In the genomic region with DNA sequence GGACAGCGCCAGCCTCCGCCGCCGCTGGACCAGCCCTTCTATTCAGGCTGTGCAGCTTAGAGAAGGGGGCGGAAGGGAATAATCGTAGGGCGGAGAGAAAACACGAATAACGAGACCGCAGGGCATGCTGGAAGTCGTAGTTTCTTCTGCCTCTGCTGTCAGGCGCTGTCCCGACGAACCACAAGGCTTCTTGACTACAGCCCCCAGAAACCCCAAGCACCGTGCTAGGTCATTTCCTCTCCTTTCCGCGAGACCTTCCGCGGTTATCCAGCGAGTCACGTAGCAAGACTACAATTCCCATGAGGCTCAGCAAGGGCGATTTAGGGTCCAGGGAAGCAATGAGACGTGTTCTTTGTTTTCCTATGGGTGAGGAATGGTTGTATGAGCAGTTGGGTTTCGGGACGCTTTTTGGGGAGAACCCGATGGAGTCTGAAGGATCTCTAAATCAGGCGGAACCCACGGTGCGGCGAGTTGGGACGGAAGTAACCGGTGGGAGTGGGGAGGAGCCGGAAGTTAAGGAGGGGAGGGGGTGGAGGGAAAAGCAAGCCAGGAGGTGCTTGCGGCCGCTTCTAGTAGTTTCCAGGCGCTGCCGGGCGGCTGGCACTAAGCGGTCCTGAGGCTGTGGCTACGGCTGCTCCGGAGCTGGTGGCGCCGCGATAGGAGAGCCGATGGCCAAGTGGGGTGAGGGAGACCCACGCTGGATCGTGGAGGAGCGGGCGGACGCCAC, we compare ENCODE assay signal across 1 cellular context.
TF ChIP-seq lines count a peak whose summit lies in the region.

TSS of gene AHSA1 (plus strand) at position 572 of the 727 bp plus-strand sequence. CDS start at position 669, 97 bp downstream.
TSS of gene VIPAS39 (minus strand) at position 80 of the 727 bp plus-strand sequence. CDS start 3,499 bp downstream, outside the sequence.

TF ChIP-seq in GM12878, 131 proteins besides CTCF, POLR2A, EP300 and RAD21 (continued from another document and continues in another):
- TF ChIP-seq MYB (IDR thresholded peaks at IDR 0.05; ENCODE audit: borderline replicate concordance, low read depth, low read length): no peak
- TF ChIP-seq SP1 (IDR thresholded peaks at IDR 0.05; ENCODE audit: low read depth, low read length): no peak
- TF ChIP-seq, protein P1, sequence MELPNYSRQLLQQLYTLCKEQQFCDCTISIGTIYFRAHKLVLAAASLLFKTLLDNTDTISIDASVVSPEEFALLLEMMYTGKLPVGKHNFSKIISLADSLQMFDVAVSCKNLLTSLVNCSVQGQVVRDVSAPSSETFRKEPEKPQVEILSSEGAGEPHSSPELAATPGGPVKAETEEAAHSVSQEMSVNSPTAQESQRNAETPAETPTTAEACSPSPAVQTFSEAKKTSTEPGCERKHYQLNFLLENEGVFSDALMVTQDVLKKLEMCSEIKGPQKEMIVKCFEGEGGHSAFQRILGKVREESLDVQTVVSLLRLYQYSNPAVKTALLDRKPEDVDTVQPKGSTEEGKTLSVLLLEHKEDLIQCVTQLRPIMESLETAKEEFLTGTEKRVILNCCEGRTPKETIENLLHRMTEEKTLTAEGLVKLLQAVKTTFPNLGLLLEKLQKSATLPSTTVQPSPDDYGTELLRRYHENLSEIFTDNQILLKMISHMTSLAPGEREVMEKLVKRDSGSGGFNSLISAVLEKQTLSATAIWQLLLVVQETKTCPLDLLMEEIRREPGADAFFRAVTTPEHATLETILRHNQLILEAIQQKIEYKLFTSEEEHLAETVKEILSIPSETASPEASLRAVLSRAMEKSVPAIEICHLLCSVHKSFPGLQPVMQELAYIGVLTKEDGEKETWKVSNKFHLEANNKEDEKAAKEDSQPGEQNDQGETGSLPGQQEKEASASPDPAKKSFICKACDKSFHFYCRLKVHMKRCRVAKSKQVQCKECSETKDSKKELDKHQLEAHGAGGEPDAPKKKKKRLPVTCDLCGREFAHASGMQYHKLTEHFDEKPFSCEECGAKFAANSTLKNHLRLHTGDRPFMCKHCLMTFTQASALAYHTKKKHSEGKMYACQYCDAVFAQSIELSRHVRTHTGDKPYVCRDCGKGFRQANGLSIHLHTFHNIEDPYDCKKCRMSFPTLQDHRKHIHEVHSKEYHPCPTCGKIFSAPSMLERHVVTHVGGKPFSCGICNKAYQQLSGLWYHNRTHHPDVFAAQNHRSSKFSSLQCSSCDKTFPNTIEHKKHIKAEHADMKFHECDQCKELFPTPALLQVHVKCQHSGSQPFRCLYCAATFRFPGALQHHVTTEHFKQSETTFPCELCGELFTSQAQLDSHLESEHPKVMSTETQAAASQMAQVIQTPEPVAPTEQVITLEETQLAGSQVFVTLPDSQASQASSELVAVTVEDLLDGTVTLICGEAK (IDR thresholded peaks at IDR 0.05; ENCODE audit: borderline replicate concordance): peak; percentile 99
- peak; percentile 64 for TF ChIP-seq PKNOX1 (IDR thresholded peaks at IDR 0.05)
- TF ChIP-seq RUNX3 (IDR thresholded peaks at IDR 0.05; ENCODE audit: low read length): peak; percentile 95
- no peak for TF ChIP-seq SUPT20H (IDR thresholded peaks at IDR 0.05; ENCODE audit: borderline replicate concordance, control insufficient read depth, low read depth, low read length)
- peak; percentile 93 for TF ChIP-seq TARDBP (IDR thresholded peaks at IDR 0.05; ENCODE audit: borderline replicate concordance)
- TF ChIP-seq NBN (IDR thresholded peaks at IDR 0.05): peak; percentile 93
- peak; percentile 97 for TF ChIP-seq SIX5 (IDR thresholded peaks at IDR 0.05; ENCODE audit: low read depth, low read length, severe bottlenecking)
- TF ChIP-seq ATF7 (IDR thresholded peaks at IDR 0.05; ENCODE audit: low read depth): peak; percentile 91
- TF ChIP-seq, protein P2, sequence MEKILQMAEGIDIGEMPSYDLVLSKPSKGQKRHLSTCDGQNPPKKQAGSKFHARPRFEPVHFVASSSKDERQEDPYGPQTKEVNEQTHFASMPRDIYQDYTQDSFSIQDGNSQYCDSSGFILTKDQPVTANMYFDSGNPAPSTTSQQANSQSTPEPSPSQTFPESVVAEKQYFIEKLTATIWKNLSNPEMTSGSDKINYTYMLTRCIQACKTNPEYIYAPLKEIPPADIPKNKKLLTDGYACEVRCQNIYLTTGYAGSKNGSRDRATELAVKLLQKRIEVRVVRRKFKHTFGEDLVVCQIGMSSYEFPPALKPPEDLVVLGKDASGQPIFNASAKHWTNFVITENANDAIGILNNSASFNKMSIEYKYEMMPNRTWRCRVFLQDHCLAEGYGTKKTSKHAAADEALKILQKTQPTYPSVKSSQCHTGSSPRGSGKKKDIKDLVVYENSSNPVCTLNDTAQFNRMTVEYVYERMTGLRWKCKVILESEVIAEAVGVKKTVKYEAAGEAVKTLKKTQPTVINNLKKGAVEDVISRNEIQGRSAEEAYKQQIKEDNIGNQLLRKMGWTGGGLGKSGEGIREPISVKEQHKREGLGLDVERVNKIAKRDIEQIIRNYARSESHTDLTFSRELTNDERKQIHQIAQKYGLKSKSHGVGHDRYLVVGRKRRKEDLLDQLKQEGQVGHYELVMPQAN (conservative IDR thresholded peaks at IDR 0.05): no peak
- TF ChIP-seq RB1 (IDR thresholded peaks at IDR 0.05; ENCODE audit: borderline replicate concordance): peak; percentile 49; the same call in 1 of the 2 replicates
- 0 out of 2 replicates have a peak, but pooled peaks have one; percentile 23 for TF ChIP-seq REST (IDR thresholded peaks at IDR 0.05; ENCODE audit: low read depth, low read length)
- peak; percentile 45 for TF ChIP-seq ESRRA (IDR thresholded peaks at IDR 0.05; ENCODE audit: low read length)
- TF ChIP-seq IRF5 (IDR thresholded peaks at IDR 0.05; ENCODE audit: borderline replicate concordance): peak; percentile 79
- peak; percentile 28; the same call in 1 of the 2 replicates for TF ChIP-seq SIN3A (IDR thresholded peaks at IDR 0.05; ENCODE audit: low read depth, low read length)
- peak; percentile 71 for TF ChIP-seq BRCA1 (IDR thresholded peaks at IDR 0.05; ENCODE audit: low read depth, low read length)
- TF ChIP-seq SPI1 (IDR thresholded peaks at IDR 0.05; ENCODE audit: borderline replicate concordance, insufficient read depth, low read depth, low read length): 0 out of 2 replicates have a peak, but pooled peaks have one; percentile 9
- peak; percentile 80; the same call in 1 of the 2 replicates for TF ChIP-seq SMARCA5 (IDR thresholded peaks at IDR 0.05)
- TF ChIP-seq MEF2A (IDR thresholded peaks at IDR 0.05; ENCODE audit: insufficient read depth, low read depth, low read length): no peak
- TF ChIP-seq, protein P3, sequence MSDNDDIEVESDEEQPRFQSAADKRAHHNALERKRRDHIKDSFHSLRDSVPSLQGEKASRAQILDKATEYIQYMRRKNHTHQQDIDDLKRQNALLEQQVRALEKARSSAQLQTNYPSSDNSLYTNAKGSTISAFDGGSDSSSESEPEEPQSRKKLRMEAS (IDR thresholded peaks at IDR 0.05; ENCODE audit: low read depth, low read length): peak; percentile 61; the same call in 1 of the 2 replicates
- TF ChIP-seq FOS (IDR thresholded peaks at IDR 0.05; ENCODE audit: borderline replicate concordance, extremely low read depth, insufficient read length): no peak
- no peak for TF ChIP-seq NFYA (IDR thresholded peaks at IDR 0.05; ENCODE audit: borderline replicate concordance, low read depth, low read length)
- peak; percentile 94 for TF ChIP-seq NR2C1 (IDR thresholded peaks at IDR 0.05)
- TF ChIP-seq RAD51 (IDR thresholded peaks at IDR 0.05): no peak
- peak; percentile 98 for TF ChIP-seq CREB1 (IDR thresholded peaks at IDR 0.05; ENCODE audit: low read depth)
- TF ChIP-seq ATF2 (IDR thresholded peaks at IDR 0.05; ENCODE audit: low read length): no peak; the same call in 1 of the 2 replicates
- TF ChIP-seq PAX8 (IDR thresholded peaks at IDR 0.05): no peak
- TF ChIP-seq, protein P4, sequence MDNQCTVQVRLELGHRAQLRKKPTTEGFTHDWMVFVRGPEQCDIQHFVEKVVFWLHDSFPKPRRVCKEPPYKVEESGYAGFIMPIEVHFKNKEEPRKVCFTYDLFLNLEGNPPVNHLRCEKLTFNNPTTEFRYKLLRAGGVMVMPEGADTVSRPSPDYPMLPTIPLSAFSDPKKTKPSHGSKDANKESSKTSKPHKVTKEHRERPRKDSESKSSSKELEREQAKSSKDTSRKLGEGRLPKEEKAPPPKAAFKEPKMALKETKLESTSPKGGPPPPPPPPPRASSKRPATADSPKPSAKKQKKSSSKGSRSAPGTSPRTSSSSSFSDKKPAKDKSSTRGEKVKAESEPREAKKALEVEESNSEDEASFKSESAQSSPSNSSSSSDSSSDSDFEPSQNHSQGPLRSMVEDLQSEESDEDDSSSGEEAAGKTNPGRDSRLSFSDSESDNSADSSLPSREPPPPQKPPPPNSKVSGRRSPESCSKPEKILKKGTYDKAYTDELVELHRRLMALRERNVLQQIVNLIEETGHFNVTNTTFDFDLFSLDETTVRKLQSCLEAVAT (IDR thresholded peaks at IDR 0.05): peak; percentile 61; the same call in 1 of the 2 replicates
- peak in 1 of 2 experiments; percentile 57; a peak in 2 of 3 replicates for TF ChIP-seq EGR1 (IDR thresholded peaks at IDR 0.05; ENCODE audit: borderline replicate concordance in 1 of 2, low read depth in 2 of 2, low read length in 2 of 2)
- peak; percentile 36 for TF ChIP-seq MXI1 (IDR thresholded peaks at IDR 0.05; ENCODE audit: low read depth, low read length)
- TF ChIP-seq, protein P5, sequence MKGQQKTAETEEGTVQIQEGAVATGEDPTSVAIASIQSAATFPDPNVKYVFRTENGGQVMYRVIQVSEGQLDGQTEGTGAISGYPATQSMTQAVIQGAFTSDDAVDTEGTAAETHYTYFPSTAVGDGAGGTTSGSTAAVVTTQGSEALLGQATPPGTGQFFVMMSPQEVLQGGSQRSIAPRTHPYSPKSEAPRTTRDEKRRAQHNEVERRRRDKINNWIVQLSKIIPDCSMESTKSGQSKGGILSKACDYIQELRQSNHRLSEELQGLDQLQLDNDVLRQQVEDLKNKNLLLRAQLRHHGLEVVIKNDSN (IDR thresholded peaks at IDR 0.05; ENCODE audit: borderline replicate concordance, extremely low read length, insufficient read depth, low read depth, low read length): no peak
- peak; percentile 37; the same call in 1 of the 2 replicates for TF ChIP-seq JUNB (IDR thresholded peaks at IDR 0.05)
- TF ChIP-seq, protein P6, sequence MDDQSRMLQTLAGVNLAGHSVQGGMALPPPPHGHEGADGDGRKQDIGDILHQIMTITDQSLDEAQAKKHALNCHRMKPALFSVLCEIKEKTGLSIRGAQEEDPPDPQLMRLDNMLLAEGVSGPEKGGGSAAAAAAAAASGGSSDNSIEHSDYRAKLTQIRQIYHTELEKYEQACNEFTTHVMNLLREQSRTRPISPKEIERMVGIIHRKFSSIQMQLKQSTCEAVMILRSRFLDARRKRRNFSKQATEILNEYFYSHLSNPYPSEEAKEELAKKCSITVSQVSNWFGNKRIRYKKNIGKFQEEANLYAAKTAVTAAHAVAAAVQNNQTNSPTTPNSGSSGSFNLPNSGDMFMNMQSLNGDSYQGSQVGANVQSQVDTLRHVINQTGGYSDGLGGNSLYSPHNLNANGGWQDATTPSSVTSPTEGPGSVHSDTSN (IDR thresholded peaks at IDR 0.05; ENCODE audit: insufficient replicate concordance, low read depth, low read length): no peak
- no peak for TF ChIP-seq YBX1 (IDR thresholded peaks at IDR 0.05)
- peak; percentile 58; the same call in 2 of the 3 replicates for TF ChIP-seq POU2F2 (IDR thresholded peaks at IDR 0.05; ENCODE audit: borderline replicate concordance, low read depth, low read length)
- TF ChIP-seq CREM (IDR thresholded peaks at IDR 0.05; ENCODE audit: low read depth): peak; percentile 99
- TF ChIP-seq IRF4 (IDR thresholded peaks at IDR 0.05; ENCODE audit: low read depth, low read length): peak; percentile 49; the same call in 1 of the 2 replicates
